In genomic region chr6:31806470-31807272, GRCh38 we compare ENCODE assay signal across 1 cellular context.
TF ChIP-seq lines count a peak whose summit lies in the region.

TSS of gene LSM2 (minus strand) at chr6:31806966. CDS start at chr6:31806757, 209 bp downstream.

TF ChIP-seq in HepG2, 621 proteins besides CTCF, POLR2A, EP300 and RAD21 (continued from another document and continues in another):
- TF ChIP-seq ZNF512B (CRISPR knock-in tag; IDR thresholded peaks at IDR 0.05; ENCODE audit: borderline replicate concordance) = peak; percentile 81; the same call in 1 of the 2 replicates
- TF ChIP-seq ZNF703 (CRISPR knock-in tag; IDR thresholded peaks at IDR 0.05; ENCODE audit: borderline replicate concordance) = no peak
- TF ChIP-seq FOXM1 (CRISPR knock-in tag; IDR thresholded peaks at IDR 0.05) = no peak
- peak; percentile 93 for TF ChIP-seq ZFY (CRISPR knock-in tag; IDR thresholded peaks at IDR 0.05)
- TF ChIP-seq ZFP90 (CRISPR knock-in tag; IDR thresholded peaks at IDR 0.05; ENCODE audit: borderline replicate concordance) = peak; percentile 58; the same call in 1 of the 2 replicates
- no peak for TF ChIP-seq NPAS2 (CRISPR knock-in tag; IDR thresholded peaks at IDR 0.05; ENCODE audit: borderline replicate concordance)
- TF ChIP-seq STAT5B (CRISPR knock-in tag; IDR thresholded peaks at IDR 0.05) = no peak
- peak; percentile 60 for TF ChIP-seq MEF2D (CRISPR knock-in tag; IDR thresholded peaks at IDR 0.05)
- peak; percentile 79; the same call in 1 of the 2 replicates for TF ChIP-seq ZBTB34 (CRISPR knock-in tag; IDR thresholded peaks at IDR 0.05)
- TF ChIP-seq, protein P1, sequence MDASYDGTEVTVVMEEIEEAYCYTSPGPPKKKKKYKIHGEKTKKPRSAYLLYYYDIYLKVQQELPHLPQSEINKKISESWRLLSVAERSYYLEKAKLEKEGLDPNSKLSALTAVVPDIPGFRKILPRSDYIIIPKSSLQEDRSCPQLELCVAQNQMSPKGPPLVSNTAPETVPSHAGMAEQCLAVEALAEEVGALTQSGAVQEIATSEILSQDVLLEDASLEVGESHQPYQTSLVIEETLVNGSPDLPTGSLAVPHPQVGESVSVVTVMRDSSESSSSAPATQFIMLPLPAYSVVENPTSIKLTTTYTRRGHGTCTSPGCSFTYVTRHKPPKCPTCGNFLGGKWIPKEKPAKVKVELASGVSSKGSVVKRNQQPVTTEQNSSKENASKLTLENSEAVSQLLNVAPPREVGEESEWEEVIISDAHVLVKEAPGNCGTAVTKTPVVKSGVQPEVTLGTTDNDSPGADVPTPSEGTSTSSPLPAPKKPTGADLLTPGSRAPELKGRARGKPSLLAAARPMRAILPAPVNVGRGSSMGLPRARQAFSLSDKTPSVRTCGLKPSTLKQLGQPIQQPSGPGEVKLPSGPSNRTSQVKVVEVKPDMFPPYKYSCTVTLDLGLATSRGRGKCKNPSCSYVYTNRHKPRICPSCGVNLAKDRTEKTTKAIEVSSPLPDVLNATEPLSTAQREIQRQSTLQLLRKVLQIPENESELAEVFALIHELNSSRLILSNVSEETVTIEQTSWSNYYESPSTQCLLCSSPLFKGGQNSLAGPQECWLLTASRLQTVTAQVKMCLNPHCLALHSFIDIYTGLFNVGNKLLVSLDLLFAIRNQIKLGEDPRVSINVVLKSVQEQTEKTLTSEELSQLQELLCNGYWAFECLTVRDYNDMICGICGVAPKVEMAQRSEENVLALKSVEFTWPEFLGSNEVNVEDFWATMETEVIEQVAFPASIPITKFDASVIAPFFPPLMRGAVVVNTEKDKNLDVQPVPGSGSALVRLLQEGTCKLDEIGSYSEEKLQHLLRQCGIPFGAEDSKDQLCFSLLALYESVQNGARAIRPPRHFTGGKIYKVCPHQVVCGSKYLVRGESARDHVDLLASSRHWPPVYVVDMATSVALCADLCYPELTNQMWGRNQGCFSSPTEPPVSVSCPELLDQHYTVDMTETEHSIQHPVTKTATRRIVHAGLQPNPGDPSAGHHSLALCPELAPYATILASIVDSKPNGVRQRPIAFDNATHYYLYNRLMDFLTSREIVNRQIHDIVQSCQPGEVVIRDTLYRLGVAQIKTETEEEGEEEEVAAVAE (CRISPR knock-in tag; IDR thresholded peaks at IDR 0.05; ENCODE audit: borderline replicate concordance) = peak; percentile 82; the same call in 1 of the 2 replicates
- TF ChIP-seq TRIM22 (IDR thresholded peaks at IDR 0.05) = no peak
- no peak; the same call in 1 of the 2 replicates for TF ChIP-seq ZNF30 (CRISPR knock-in tag; IDR thresholded peaks at IDR 0.05)
- TF ChIP-seq GABPA (IDR thresholded peaks at IDR 0.05; ENCODE audit: low read depth, low read length) = peak; percentile 56
- peak; percentile 65; the same call in 1 of the 2 replicates for TF ChIP-seq GABPA (CRISPR knock-in tag; IDR thresholded peaks at IDR 0.05; ENCODE audit: low read depth)
- no peak for TF ChIP-seq ZNF577 (CRISPR knock-in tag; IDR thresholded peaks at IDR 0.05; ENCODE audit: borderline replicate concordance, low read depth)
- TF ChIP-seq ZNF629 (CRISPR knock-in tag; conservative IDR thresholded peaks at IDR 0.05) = peak; percentile 46; the same call in 1 of the 2 replicates
- peak; percentile 34; the same call in 1 of the 2 replicates for TF ChIP-seq CREBL2 (CRISPR knock-in tag; IDR thresholded peaks at IDR 0.05; ENCODE audit: borderline replicate concordance)
- TF ChIP-seq ONECUT2 (CRISPR knock-in tag; IDR thresholded peaks at IDR 0.05) = no peak
- TF ChIP-seq MIXL1 (CRISPR knock-in tag; IDR thresholded peaks at IDR 0.05) = peak; percentile 41; the same call in 1 of the 2 replicates
- TF ChIP-seq HNRNPH1 (optimal IDR thresholded peaks at IDR 0.05; ENCODE audit: low read depth, low read length) = no peak
- peak; percentile 78 for TF ChIP-seq KMT2A (CRISPR knock-in tag; IDR thresholded peaks at IDR 0.05)
- peak; percentile 83; the same call in 1 of the 2 replicates for TF ChIP-seq EEA1 (CRISPR knock-in tag; IDR thresholded peaks at IDR 0.05; ENCODE audit: borderline replicate concordance)
- TF ChIP-seq IKZF1 (IDR thresholded peaks at IDR 0.05) = no peak
- TF ChIP-seq SMYD3 (CRISPR knock-in tag; IDR thresholded peaks at IDR 0.05) = peak; percentile 69; the same call in 1 of the 2 replicates
- TF ChIP-seq ZNF678 (CRISPR knock-in tag; IDR thresholded peaks at IDR 0.05) = peak; percentile 82
- TF ChIP-seq JUND (CRISPR knock-in tag; IDR thresholded peaks at IDR 0.05) = no peak
- no peak for TF ChIP-seq AKNA (CRISPR knock-in tag; IDR thresholded peaks at IDR 0.05; ENCODE audit: borderline replicate concordance)
- TF ChIP-seq, protein P2, sequence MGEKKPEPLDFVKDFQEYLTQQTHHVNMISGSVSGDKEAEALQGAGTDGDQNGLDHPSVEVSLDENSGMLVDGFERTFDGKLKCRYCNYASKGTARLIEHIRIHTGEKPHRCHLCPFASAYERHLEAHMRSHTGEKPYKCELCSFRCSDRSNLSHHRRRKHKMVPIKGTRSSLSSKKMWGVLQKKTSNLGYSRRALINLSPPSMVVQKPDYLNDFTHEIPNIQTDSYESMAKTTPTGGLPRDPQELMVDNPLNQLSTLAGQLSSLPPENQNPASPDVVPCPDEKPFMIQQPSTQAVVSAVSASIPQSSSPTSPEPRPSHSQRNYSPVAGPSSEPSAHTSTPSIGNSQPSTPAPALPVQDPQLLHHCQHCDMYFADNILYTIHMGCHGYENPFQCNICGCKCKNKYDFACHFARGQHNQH (CRISPR knock-in tag; IDR thresholded peaks at IDR 0.05) = peak; percentile 93
- no peak; the same call in 1 of the 2 replicates for TF ChIP-seq ZNF460 (CRISPR knock-in tag; IDR thresholded peaks at IDR 0.05; ENCODE audit: borderline replicate concordance)
- no peak for TF ChIP-seq ZNF549 (CRISPR knock-in tag; IDR thresholded peaks at IDR 0.05)
- TF ChIP-seq BRD4 (CRISPR knock-in tag; IDR thresholded peaks at IDR 0.05) = peak; percentile 89; the same call in 1 of the 2 replicates
- TF ChIP-seq HES4 (CRISPR knock-in tag; IDR thresholded peaks at IDR 0.05; ENCODE audit: borderline replicate concordance) = peak; percentile 87
- peak; percentile 61; the same call in 1 of the 2 replicates for TF ChIP-seq ISL2 (CRISPR knock-in tag; IDR thresholded peaks at IDR 0.05)
- TF ChIP-seq PHF8 (CRISPR knock-in tag; IDR thresholded peaks at IDR 0.05) = peak; percentile 98
- TF ChIP-seq NONO (IDR thresholded peaks at IDR 0.05) = no peak
- peak; percentile 99 for TF ChIP-seq NONO (CRISPR knock-in tag; conservative IDR thresholded peaks at IDR 0.05)
- TF ChIP-seq SP4 (CRISPR knock-in tag; IDR thresholded peaks at IDR 0.05) = peak; percentile 90
- peak; percentile 94 for TF ChIP-seq ZNF337 (CRISPR knock-in tag; IDR thresholded peaks at IDR 0.05; ENCODE audit: borderline replicate concordance, low read depth)
- TF ChIP-seq CSRNP2 (CRISPR knock-in tag; conservative IDR thresholded peaks at IDR 0.05; ENCODE audit: low read depth) = no peak
- TF ChIP-seq PTBP1 (IDR thresholded peaks at IDR 0.05; ENCODE audit: low read depth, low read length, poor library complexity, severe bottlenecking) = peak; percentile 65
- peak; percentile 94 for TF ChIP-seq DMAP1 (CRISPR knock-in tag; IDR thresholded peaks at IDR 0.05)
- TF ChIP-seq HNRNPLL (IDR thresholded peaks at IDR 0.05; ENCODE audit: low read depth, low read length, poor library complexity, severe bottlenecking) = peak; percentile 99
- peak; percentile 92 for TF ChIP-seq HDAC2 (CRISPR knock-in tag; IDR thresholded peaks at IDR 0.05)
- TF ChIP-seq EED (CRISPR knock-in tag; IDR thresholded peaks at IDR 0.05) = no peak
- peak; percentile 62 for TF ChIP-seq SRSF1 (optimal IDR thresholded peaks at IDR 0.05; ENCODE audit: low read depth, low read length)
- no peak for TF ChIP-seq CAMTA2 (CRISPR knock-in tag; IDR thresholded peaks at IDR 0.05; ENCODE audit: borderline replicate concordance)
